Comparison of ENCODE assay signal across 22 cellular contexts in genomic region chr6:38137609-38138008, GRCh38.
DNase-seq lines count a peak whose midpoint lies in the region; ATAC-seq and TF ChIP-seq lines count a peak whose summit lies in the region.
"Had no signal": no experiment of that assay in that cellular context is flagged by ENCODE, and none has a peak within 500 bp of the region (broad histone marks: within the 10 kb centered on the region; RNA-seq: fewer than 3 reads in every experiment).

No MANE protein-coding gene starts in this region.

- H3K9me3 ChIP-seq in SK-N-SH (no peaks in the 10 kb centered on the region), tibial artery (no peaks in the 10 kb centered on the region)
- H3K9me3 ChIP-seq: colonic mucosa, gastrocnemius medialis, right lobe of liver, SJSA1, upper lobe of right lung had no signal

- no peaks in the 10 kb centered on the region for H3K27me3 Mint-ChIP-seq in chondrocyte (ENCODE audit: low read depth)
- H3K27me3 Mint-ChIP-seq: CD4-positive, alpha-beta T cell; stimulated activated naive CD8-positive, alpha-beta T cell treated with anti-CD3 and anti-CD28 coated beads, Interleukin-15, amount 100 ng/mL, for 72 hours had no signal

- H3K9me2 ChIP-seq in SK-N-SH, result no peaks in the 10 kb centered on the region

- H3K4me1 ChIP-seq in SK-N-SH (ENCODE audit: control insufficient read depth in 1 of 2, insufficient read depth in 2 of 2, low read depth in 1 of 2, low read length in 1 of 2) (peaks cover 0 to 28% of the 10 kb centered on the region in 2 experiments; a peak in 2 of 4 replicates), tibial artery (peaks cover 0 to 4% (median 0%) of the 10 kb centered on the region in 4 donors)
- H3K4me1 ChIP-seq: colonic mucosa, gastrocnemius medialis, SJSA1 had no signal

- no peak overlapping the region for H2AFZ ChIP-seq in SK-N-SH (ENCODE audit: low read depth)

- H3K79me2 ChIP-seq in SK-N-SH (ENCODE audit: insufficient read depth), result peaks cover 18% of the 10 kb centered on the region

- no peaks in the 10 kb centered on the region for H3F3A ChIP-seq in SK-N-SH (replicated peaks; ENCODE audit: insufficient read depth)

- no peak overlapping the region for H3K4me2 ChIP-seq in SK-N-SH

- H3K27ac Mint-ChIP-seq in chondrocyte (ENCODE audit: unreplicated experiment), result peak overlapping the region; percentile 62
- H3K27ac Mint-ChIP-seq: CD4-positive, alpha-beta T cell had no signal

- H3K27ac ChIP-seq in SK-N-SH (ENCODE audit: low read depth in 2 of 2, low read length in 1 of 2) (peak overlapping the region in 1 of 2 experiments; percentile 36; a peak in 2 of 4 replicates), tibial artery (no peak overlapping the region)
- H3K27ac ChIP-seq: colonic mucosa, epithelial cell of prostate, gastrocnemius medialis, right lobe of liver, SJSA1, upper lobe of right lung had no signal

- peaks cover 24% of the 10 kb centered on the region for H3K4me1 Mint-ChIP-seq in chondrocyte (ENCODE audit: low read depth)

- no peaks in the 10 kb centered on the region for H3K9me3 Mint-ChIP-seq in chondrocyte (ENCODE audit: low read depth)
- H3K9me3 Mint-ChIP-seq: CD4-positive, alpha-beta T cell; stimulated activated naive CD8-positive, alpha-beta T cell treated with anti-CD3 and anti-CD28 coated beads, Interleukin-15, amount 100 ng/mL, for 72 hours had no signal

- TF ChIP-seq CTCF in SK-N-SH (IDR thresholded peaks at IDR 0.05) (no peak), chondrocyte (IDR thresholded peaks at IDR 0.05) (no peak), tibial artery (IDR thresholded peaks at IDR 0.05) (no peak)

- no peak for ATAC-seq in SK-N-SH treated with all-trans-retinoic acid at 6 μM for 48 hours
- ATAC-seq: gastrocnemius medialis; HCT116; PC-3; right lobe of liver; stimulated activated naive CD8-positive, alpha-beta T cell treated with anti-CD3 and anti-CD28 coated beads, Interleukin-15, amount 100 ng/mL, for 72 hours; upper lobe of right lung had no signal

- no peak overlapping the region for H3K4me3 Mint-ChIP-seq in chondrocyte (ENCODE audit: unreplicated experiment)
- H3K4me3 Mint-ChIP-seq: CD4-positive, alpha-beta T cell; stimulated activated naive CD8-positive, alpha-beta T cell treated with anti-CD3 and anti-CD28 coated beads, Interleukin-15, amount 100 ng/mL, for 72 hours had no signal

- no peak for TF ChIP-seq EP300 in SK-N-SH (IDR thresholded peaks at IDR 0.05; ENCODE audit: borderline replicate concordance in 1 of 2, low read depth in 1 of 2, low read length in 1 of 2)

- CTCF ChIA-PET in SK-N-SH (lab: Yijun Ruan, JAX), result no interaction called here

- TF ChIP-seq RAD21 in SK-N-SH (IDR thresholded peaks at IDR 0.05; ENCODE audit: low read length), result no peak

- no peak overlapping the region for H3K9ac ChIP-seq in SK-N-SH

- H3K36me3 ChIP-seq in SK-N-SH (replicated peaks in 1 of 2; ENCODE audit: control insufficient read depth in 1 of 2, insufficient read depth in 2 of 2, low read length in 1 of 2) (peaks cover 2 to 13% of the 10 kb centered on the region in 2 experiments), tibial artery (no peaks in the 10 kb centered on the region)
- H3K36me3 ChIP-seq: colonic mucosa, gastrocnemius medialis, right lobe of liver, upper lobe of right lung had no signal

- H3K36me3 Mint-ChIP-seq in chondrocyte (ENCODE audit: low read depth), result peaks cover 16% of the 10 kb centered on the region

- intact Hi-C loops in tibial artery (cut with DNase I; ENCODE audit: low total_unique reads), result no loop called here

- POLR2A ChIA-PET in SK-N-SH (lab: Yijun Ruan, JAX), result no interaction called here

- peaks cover 73% of the 10 kb centered on the region for H4K20me1 ChIP-seq in SK-N-SH (ENCODE audit: insufficient read depth)

- 95% methylated on average over 5 of the region's 5 CpGs for WGBS in SK-N-SH (ENCODE audit: low lambda C conversion rate)

- H3K27me3 ChIP-seq in SK-N-SH (ENCODE audit: insufficient read depth), result no peaks in the 10 kb centered on the region
- H3K27me3 ChIP-seq in tibial artery, result no peaks in the 10 kb centered on the region
- H3K27me3 ChIP-seq: colonic mucosa, gastrocnemius medialis, right lobe of liver, SJSA1, upper lobe of right lung had no signal

- DNase-seq in SK-N-SH (no peak), chondrocyte (ENCODE audit: low spot score) (no peak), left kidney (ENCODE audit: low read depth, low spot score) (peak; percentile 87), tibial artery (no peak), AML-193 (lab: John Stamatoyannopoulos, UW) (no peak), NCI-H226 (no peak)
- DNase-seq in activated CD4-positive, alpha-beta T cell treated with anti-CD3 and anti-CD28 coated beads, Interleukin-2, amount 50 U/mL, for 1 hour, result no peak
- DNase-seq: aorta; CD4-positive, alpha-beta T cell; colonic mucosa; gastrocnemius medialis; kidney; NCI-H1694; PC-3; right lobe of liver; stimulated activated naive CD8-positive, alpha-beta T cell treated with anti-CD3 and anti-CD28 coated beads, Interleukin-15, amount 100 ng/mL, for 72 hours; T-helper 9 cell; upper lobe of right lung had no signal

- no peak overlapping the region for H3K4me3 ChIP-seq in SK-N-SH (ENCODE audit: low read depth in 2 of 2, low read length in 1 of 2)
- H3K4me3 ChIP-seq in tibial artery, result no peak overlapping the region
- H3K4me3 ChIP-seq: colonic mucosa, gastrocnemius medialis, right lobe of liver, SJSA1, upper lobe of right lung had no signal

TF ChIP-seq in SK-N-SH, 30 proteins besides CTCF, POLR2A, EP300 and RAD21:
- TF ChIP-seq USF2 (IDR thresholded peaks at IDR 0.05; ENCODE audit: borderline replicate concordance, low read depth, low read length) (no peak), GATA2 (CRISPR knock-in tag; IDR thresholded peaks at IDR 0.05) (0 out of 2 replicates have a peak, but pooled peaks have one; percentile 35)
TF ChIP-seq in SK-N-SH: peak in this region for 1.

TF ChIP-seq in SK-N-SH treated with all-trans-retinoic acid at 6 μM for 48 hours, 23 proteins besides CTCF, POLR2A, EP300 and RAD21:
- TF ChIP-seq POU6F1 (CRISPR knock-in tag; IDR thresholded peaks at IDR 0.05; ENCODE audit: borderline replicate concordance, low read depth), result no peak
- no peak for TF ChIP-seq RARB (CRISPR knock-in tag; IDR thresholded peaks at IDR 0.05)
- no peak for TF ChIP-seq ZNF565 (CRISPR knock-in tag; conservative IDR thresholded peaks at IDR 0.05; ENCODE audit: low read depth)
- no peak for TF ChIP-seq CSDC2 (CRISPR knock-in tag; IDR thresholded peaks at IDR 0.05)
- no peak for TF ChIP-seq TOX (CRISPR knock-in tag; IDR thresholded peaks at IDR 0.05; ENCODE audit: borderline replicate concordance)
- TF ChIP-seq ZFP3 (CRISPR knock-in tag; IDR thresholded peaks at IDR 0.05), result no peak
- no peak for TF ChIP-seq ZNF8 (CRISPR knock-in tag; IDR thresholded peaks at IDR 0.05)
